8 cellular contexts compared by ENCODE assay signal in the genomic region with DNA sequence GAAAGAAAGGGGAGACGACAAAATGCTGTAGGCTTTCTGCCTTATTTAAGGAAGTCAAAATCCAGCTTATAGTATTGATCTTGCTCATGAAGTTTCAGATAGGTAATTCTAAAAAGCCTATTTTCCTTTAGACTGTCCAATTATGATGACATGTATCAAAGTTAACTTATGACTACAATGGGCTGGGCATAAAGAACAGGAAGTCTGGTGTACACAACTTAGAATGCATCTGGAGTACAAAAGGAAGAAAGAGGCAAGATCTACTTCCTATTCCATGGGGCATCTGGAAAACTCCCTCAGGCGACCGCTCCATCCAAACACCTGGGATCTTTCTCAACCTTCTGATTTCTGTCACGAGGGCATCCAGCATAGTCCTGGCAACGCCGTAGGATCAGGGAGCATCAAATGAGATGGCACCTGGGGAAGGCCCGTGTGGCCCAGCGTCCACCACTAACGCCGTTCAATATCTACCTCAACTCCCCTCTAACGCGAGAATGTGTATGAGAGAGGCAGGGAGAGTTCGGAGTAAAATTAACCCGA. TPM values are rescaled to one million over a fixed set of nuclear protein-coding genes. Genes with fewer than 3 reads are reported as not detected.
DNase-seq lines count a peak whose midpoint lies in the region; ATAC-seq and TF ChIP-seq lines count a peak whose summit lies in the region.

No MANE protein-coding gene starts in this region.

- no peak for TF ChIP-seq CTCF in activated B cell treated with CpG ODN at 0.5 μM for 24 hours (IDR thresholded peaks at IDR 0.05)
- no peak for TF ChIP-seq CTCF in heart right ventricle (IDR thresholded peaks at IDR 0.05)

- H3K9me3 ChIP-seq in heart right ventricle: no peaks in the 10 kb centered on the region

- CTCF ChIA-PET in activated B cell treated with CpG ODN at 0.5 μM for 24 hours (lab: Charles Lee): no interaction called here

- peaks cover 0 to 29% (median 5%) of the 10 kb centered on the region in 7 donors for H3K27me3 ChIP-seq in heart right ventricle

- no peaks in the 10 kb centered on the region for H3K36me3 ChIP-seq in heart right ventricle

- WGBS in heart right ventricle, 2 donors: 42 to 43% methylated on average over 14 of the region's 14 CpGs

- H3K36me3 Mint-ChIP-seq in activated B cell treated with CpG ODN at 0.5 μM for 24 hours (ENCODE audit: low read depth): peaks cover 15% of the 10 kb centered on the region
- peaks cover 26% of the 10 kb centered on the region for H3K36me3 Mint-ChIP-seq in stimulated activated effector memory CD8-positive, alpha-beta T cell treated with anti-CD3 and anti-CD28 coated beads, Interleukin-12 subunit alpha, Interleukin-12 subunit beta, amount 100 ng/mL, for 72 hours

- H3K9me3 Mint-ChIP-seq in activated B cell treated with CpG ODN at 0.5 μM for 24 hours: no peaks in the 10 kb centered on the region
- H3K9me3 Mint-ChIP-seq in stimulated activated effector memory CD8-positive, alpha-beta T cell treated with anti-CD3 and anti-CD28 coated beads, Interleukin-12 subunit alpha, Interleukin-12 subunit beta, amount 100 ng/mL, for 72 hours: peaks cover 3% of the 10 kb centered on the region

- peak overlapping the region; percentile 85 for H3K4me3 Mint-ChIP-seq in activated B cell treated with CpG ODN at 0.5 μM for 24 hours
- peak overlapping the region; percentile 88 for H3K4me3 Mint-ChIP-seq in stimulated activated effector memory CD8-positive, alpha-beta T cell treated with anti-CD3 and anti-CD28 coated beads, Interleukin-12 subunit alpha, Interleukin-12 subunit beta, amount 100 ng/mL, for 72 hours

- DNase-seq in AML-193 (lab: John Stamatoyannopoulos, UW): peak; percentile 9 to 34
- DNase-seq in activated B cell treated with CpG ODN at 0.5 μM for 24 hours: no peak
- DNase-seq in heart right ventricle: no peak
- DNase-seq in stimulated activated effector memory CD8-positive, alpha-beta T cell treated with anti-CD3 and anti-CD28 coated beads, Interleukin-12 subunit alpha, Interleukin-12 subunit beta, amount 100 ng/mL, for 72 hours (ENCODE audit: low spot score in 2 of 2): no peak
- no peak for DNase-seq in amygdala (lab: John Stamatoyannopoulos, UW)
- DNase-seq in GM03348 (ENCODE audit: low spot score): no peak

- peaks cover 42% of the 10 kb centered on the region for H3K4me1 Mint-ChIP-seq in activated B cell treated with CpG ODN at 0.5 μM for 24 hours
- peaks cover 58% of the 10 kb centered on the region for H3K4me1 Mint-ChIP-seq in stimulated activated effector memory CD8-positive, alpha-beta T cell treated with anti-CD3 and anti-CD28 coated beads, Interleukin-12 subunit alpha, Interleukin-12 subunit beta, amount 100 ng/mL, for 72 hours

- POLR2A ChIA-PET in activated B cell treated with CpG ODN at 0.5 μM for 24 hours (lab: Charles Lee): no interaction called here

- peak overlapping the region; percentile 84 for H3K27ac Mint-ChIP-seq in activated B cell treated with CpG ODN at 0.5 μM for 24 hours
- peak overlapping the region; percentile 92 for H3K27ac Mint-ChIP-seq in stimulated activated effector memory CD8-positive, alpha-beta T cell treated with anti-CD3 and anti-CD28 coated beads, Interleukin-12 subunit alpha, Interleukin-12 subunit beta, amount 100 ng/mL, for 72 hours

- ATAC-seq in GM18907 (IDR thresholded peaks at IDR 0.05; ENCODE audit: unreplicated experiment): peak; percentile 20
- ATAC-seq in HG03520 (IDR thresholded peaks at IDR 0.05; ENCODE audit: unreplicated experiment): peak; percentile 31
- ATAC-seq in activated B cell treated with CpG ODN at 0.5 μM for 24 hours (ENCODE audit: low read depth): peak; percentile 2
- peak in 6 of 8 donors; percentile 18 to 46 (median 32) for ATAC-seq in heart right ventricle
- peak; percentile 64 for ATAC-seq in stimulated activated effector memory CD8-positive, alpha-beta T cell treated with anti-CD3 and anti-CD28 coated beads, Interleukin-12 subunit alpha, Interleukin-12 subunit beta, amount 100 ng/mL, for 72 hours

- no peaks in the 10 kb centered on the region for H3K27me3 Mint-ChIP-seq in activated B cell treated with CpG ODN at 0.5 μM for 24 hours

- H3K27ac ChIP-seq in heart right ventricle: peak overlapping the region in 8 of 10 donors; percentile 6 to 58 (median 26)

- peaks cover 0 to 22% (median 8%) of the 10 kb centered on the region in 9 donors for H3K4me1 ChIP-seq in heart right ventricle

- H3K4me3 ChIP-seq in heart right ventricle: peak overlapping the region; percentile 30 to 77 (median 58)

- intact Hi-C loops in activated B cell treated with CpG ODN at 0.5 μM for 24 hours (cut with micrococcal nuclease): loop anchor here (1.0 to 10.0 kb wide), 6 partner anchors 75 to 952 kb away; partner anchors contain the start of genes ATE1, BUB3, C10orf88 and IKZF5
- intact Hi-C loops in heart right ventricle (cut with DNase I): no loop called here

RNA-seq across cellular contexts. Expression of gene FAM24B, which starts 0.5 kb away (rescaled TPM):
- total RNA-seq in activated B cell treated with CpG ODN at 0.5 μM for 24 hours: 7.3 and 10.0 TPM in 2 replicates
- total RNA-seq in heart right ventricle: under 1 TPM in 4 of 10 donors, not detected in 6; 0.47 to 0.92 (median 0.70) TPM
- 1 to 10 TPM in 1 of 2 donors, under 1 TPM in 1; 0.55 to 1.7 TPM for polyA plus RNA-seq in heart right ventricle

RNA-seq across cellular contexts. Expression of gene FAM24A, which starts 31.5 kb away (rescaled TPM):
- total RNA-seq in activated B cell treated with CpG ODN at 0.5 μM for 24 hours (not detected in 2 replicates), heart right ventricle (not detected)
- not detected for polyA plus RNA-seq in heart right ventricle

RNA-seq across cellular contexts. Expression of gene CUZD1, which starts 33.2 kb away (rescaled TPM):
- total RNA-seq in activated B cell treated with CpG ODN at 0.5 μM for 24 hours (2.2 and 2.5 TPM in 2 replicates), heart right ventricle (under 1 TPM; 0.13 to 0.51 (median 0.24) TPM)
- polyA plus RNA-seq in heart right ventricle: 1 to 10 TPM in 1 of 2 donors, under 1 TPM in 1; 0.23 to 1.1 TPM

Comparison
In these comparisons a context has a peak if more than half of its experiments do, and no peak if none do; other contexts are left out.
1. DNase-seq: peak in AML-193 (2 of 2); none in activated B cell treated with CpG ODN at 0.5 μM for 24 hours (single experiment), heart right ventricle (0 of 2), stimulated activated effector memory CD8-positive, alpha-beta T cell treated with anti-CD3 and anti-CD28 coated beads, Interleukin-12 subunit alpha, Interleukin-12 subunit beta, amount 100 ng/mL, for 72 hours (0 of 2), amygdala (0 of 56) and GM03348 (single experiment).
2. ATAC-seq: peak in every context shown above with its lines; median percentile 64 in stimulated activated effector memory CD8-positive, alpha-beta T cell treated with anti-CD3 and anti-CD28 coated beads, Interleukin-12 subunit alpha, Interleukin-12 subunit beta, amount 100 ng/mL, for 72 hours; 32 in heart right ventricle; 31 in HG03520; 20 in GM18907; 2 in activated B cell treated with CpG ODN at 0.5 μM for 24 hours.